Comparison of ENCODE assay signal across 24 cellular contexts in the genomic region with DNA sequence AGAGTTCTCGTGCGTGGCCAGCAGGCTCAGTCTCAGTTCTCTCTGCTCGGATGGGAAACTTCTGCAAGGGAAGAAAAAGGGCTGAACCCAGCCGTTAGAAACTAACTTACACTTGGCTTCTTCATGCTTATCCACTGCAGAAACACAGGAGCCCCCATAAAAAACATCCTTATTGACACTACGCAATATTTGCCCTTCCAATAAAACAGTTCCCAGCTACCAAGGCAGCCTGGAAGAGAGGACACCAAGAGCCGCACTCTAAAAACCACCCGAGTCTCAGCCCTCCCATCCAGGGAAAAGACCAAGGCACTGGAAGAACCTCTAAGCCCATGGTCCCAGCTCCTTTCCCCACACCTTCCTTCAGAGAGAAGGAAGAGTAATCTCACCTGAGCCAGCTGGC.
"Had no signal": no experiment of that assay in that cellular context is flagged by ENCODE, and none has a peak within 500 bp of the region (broad histone marks: within the 10 kb centered on the region; RNA-seq: fewer than 3 reads in every experiment).

No MANE protein-coding gene starts in this region.

- H3K9me3 ChIP-seq: gastrocnemius medialis, neutrophil, sigmoid colon, thoracic aorta had no signal

- H3K27ac Mint-ChIP-seq: activated CD4-positive, alpha-beta memory T cell treated with anti-CD3 and anti-CD28 coated beads, Interleukin-2, amount 10 ng/mL, durations not matched to agents 7 days and 5 days; activated CD4-positive, alpha-beta T cell treated with anti-CD3 and anti-CD28 coated beads, Interleukin-2, amount 10 ng/mL, durations not matched to agents 7 days and 5 days; activated T-helper 2 cell treated with anti-CD3 and anti-CD28 coated beads, Interferon-gamma antibody, Interleukin-2, Interleukin-4, amounts not matched to agents 10 μg/mL and 5 μg/mL and 100 μg/mL, durations not matched to agents 14 hours and 24 hours and 36 hours; mesothelial cell of epicardium; stimulated activated naive CD8-positive, alpha-beta T cell treated with anti-CD3 and anti-CD28 coated beads, Interleukin-15, Interleukin-2, amounts not matched to agents 100 ng/mL and 50 ng/mL, for 24 hours; T-helper 2 cell treated with Interferon-gamma antibody and Interleukin-4, amounts not matched to agents 5 μg/mL and 100 μg/mL, for 36 hours; type B pancreatic cell had no signal

- H3K36me3 ChIP-seq: gastrocnemius medialis, neutrophil, sigmoid colon, thoracic aorta had no signal

- H3K4me3 Mint-ChIP-seq: activated CD4-positive, alpha-beta memory T cell treated with anti-CD3 and anti-CD28 coated beads, Interleukin-2, amount 10 ng/mL, durations not matched to agents 7 days and 5 days; activated CD4-positive, alpha-beta T cell treated with anti-CD3 and anti-CD28 coated beads, Interleukin-2, amount 10 ng/mL, durations not matched to agents 7 days and 5 days; activated naive CD4-positive, alpha-beta T cell treated with anti-CD3 and anti-CD28 coated beads, Interleukin-2, amount 50 U/mL, for 24 hours; activated T-cell treated with anti-CD3 and anti-CD28 coated beads, Interleukin-2, amount 50 U/mL, for 4 hours; mesothelial cell of epicardium; naive thymus-derived CD8-positive, alpha-beta T cell; stimulated activated effector memory CD8-positive, alpha-beta T cell treated with anti-CD3 and anti-CD28 coated beads, Interleukin-12 subunit alpha, Interleukin-12 subunit beta, amount 100 ng/mL, for 72 hours; stimulated activated naive CD8-positive, alpha-beta T cell treated with anti-CD3 and anti-CD28 coated beads, Interleukin-15, Interleukin-2, amounts not matched to agents 100 ng/mL and 50 ng/mL, for 24 hours; T-helper 2 cell treated with Interferon-gamma antibody and Interleukin-4, amounts not matched to agents 5 μg/mL and 100 μg/mL, for 36 hours; type B pancreatic cell had no signal

- H3K9me3 Mint-ChIP-seq: activated CD4-positive, alpha-beta memory T cell treated with anti-CD3 and anti-CD28 coated beads, Interleukin-2, amount 10 ng/mL, durations not matched to agents 7 days and 5 days; activated CD4-positive, alpha-beta T cell treated with anti-CD3 and anti-CD28 coated beads, Interleukin-2, amount 10 ng/mL, durations not matched to agents 7 days and 5 days; activated naive CD4-positive, alpha-beta T cell treated with anti-CD3 and anti-CD28 coated beads, Interleukin-2, amount 50 U/mL, for 24 hours; activated T-cell treated with anti-CD3 and anti-CD28 coated beads, Interleukin-2, amount 50 U/mL, for 4 hours; activated T-helper 2 cell treated with anti-CD3 and anti-CD28 coated beads, Interferon-gamma antibody, Interleukin-2, Interleukin-4, amounts not matched to agents 10 μg/mL and 5 μg/mL and 100 μg/mL, durations not matched to agents 14 hours and 24 hours and 36 hours; mesothelial cell of epicardium; naive thymus-derived CD8-positive, alpha-beta T cell; stimulated activated effector memory CD8-positive, alpha-beta T cell treated with anti-CD3 and anti-CD28 coated beads, Interleukin-12 subunit alpha, Interleukin-12 subunit beta, amount 100 ng/mL, for 72 hours; stimulated activated naive CD8-positive, alpha-beta T cell treated with anti-CD3 and anti-CD28 coated beads, Interleukin-15, Interleukin-2, amounts not matched to agents 100 ng/mL and 50 ng/mL, for 24 hours; T-helper 2 cell treated with Interferon-gamma antibody and Interleukin-4, amounts not matched to agents 5 μg/mL and 100 μg/mL, for 36 hours; type B pancreatic cell had no signal

- H3K27ac ChIP-seq: gastrocnemius medialis, hepatocyte, neutrophil, sigmoid colon, thoracic aorta had no signal

- ATAC-seq: activated T-cell treated with anti-CD3 and anti-CD28 coated beads, Interleukin-2, amount 50 U/mL, for 4 hours; gastrocnemius medialis; left cardiac atrium; naive thymus-derived CD8-positive, alpha-beta T cell; stimulated activated effector memory CD8-positive, alpha-beta T cell treated with anti-CD3 and anti-CD28 coated beads, Interleukin-12 subunit alpha, Interleukin-12 subunit beta, amount 100 ng/mL, for 72 hours had no signal

- H3K27me3 ChIP-seq: gastrocnemius medialis, hepatocyte, neutrophil, sigmoid colon had no signal

- H3K4me3 ChIP-seq: gastrocnemius medialis, hepatocyte, sigmoid colon, thoracic aorta had no signal

- H3K27me3 Mint-ChIP-seq: activated CD4-positive, alpha-beta memory T cell treated with anti-CD3 and anti-CD28 coated beads, Interleukin-2, amount 10 ng/mL, durations not matched to agents 7 days and 5 days; activated CD4-positive, alpha-beta T cell treated with anti-CD3 and anti-CD28 coated beads, Interleukin-2, amount 10 ng/mL, durations not matched to agents 7 days and 5 days; activated naive CD4-positive, alpha-beta T cell treated with anti-CD3 and anti-CD28 coated beads, Interleukin-2, amount 50 U/mL, for 24 hours; naive thymus-derived CD8-positive, alpha-beta T cell; stimulated activated naive CD8-positive, alpha-beta T cell treated with anti-CD3 and anti-CD28 coated beads, Interleukin-15, Interleukin-2, amounts not matched to agents 100 ng/mL and 50 ng/mL, for 24 hours; type B pancreatic cell had no signal

- DNase-seq: activated CD4-positive, alpha-beta memory T cell treated with anti-CD3 and anti-CD28 coated beads, Interleukin-2, amount 10 ng/mL, durations not matched to agents 7 days and 5 days; activated CD4-positive, alpha-beta T cell treated with anti-CD3 and anti-CD28 coated beads for 1 hour; activated CD4-positive, alpha-beta T cell treated with anti-CD3 and anti-CD28 coated beads, Interleukin-2, amount 10 ng/mL, durations not matched to agents 7 days and 5 days; activated T-cell treated with anti-CD3 and anti-CD28 coated beads, Interleukin-2, amount 50 U/mL, for 4 hours; anterior cingulate cortex; effector CD8-positive, alpha-beta T cell; gastrocnemius medialis; left cardiac atrium; naive thymus-derived CD8-positive, alpha-beta T cell; retina; sigmoid colon; small intestine; stimulated activated CD4-positive, alpha-beta T cell treated with anti-CD3 and anti-CD28 coated beads, Interleukin-4, amount 100 ng/mL, for 24 hours; T-helper 1 cell had no signal
